8 cellular contexts compared by ENCODE assay signal in genomic region chr19:10717356-10718204, GRCh38. TPM values are rescaled to one million over a fixed set of nuclear protein-coding genes. Genes with fewer than 3 reads are reported as not detected.
DNase-seq lines count a peak whose midpoint lies in the region; ATAC-seq, FAIRE-seq and TF ChIP-seq lines count a peak whose summit lies in the region.

Gene DNM2 (plus strand): TSS chr19:10718079. CDS start chr19:10718243, 164 bp downstream.

- no peaks in the 10 kb centered on the region for H3K9me3 ChIP-seq in WERI-Rb-1 (ENCODE audit: severe bottlenecking)
- no peaks in the 10 kb centered on the region for H3K9me3 ChIP-seq in smooth muscle cell (replicated peaks; ENCODE audit: low read depth)

- in situ Hi-C loops in ACHN (cut with HindIII; ENCODE audit: low pct_ligation_motif_present, low pct_unique_long_range_greater_than_20kb, low sequenced_read_pairs): no loop called here

- ATAC-seq in GM18868 (IDR thresholded peaks at IDR 0.05; ENCODE audit: unreplicated experiment) (peak; percentile 88), HG03135 (IDR thresholded peaks at IDR 0.05; ENCODE audit: unreplicated experiment) (peak; percentile 87)

- peak within 1 kb of the TSS; percentile 90 for H2AFZ ChIP-seq in smooth muscle cell (ENCODE audit: low read depth)

- H3K36me3 ChIP-seq in WERI-Rb-1 (peaks cover 33% of the 10 kb centered on the region), bronchial epithelial cell (ENCODE audit: control insufficient read depth, insufficient read depth, low read length) (peaks cover 4% of the 10 kb centered on the region), smooth muscle cell (ENCODE audit: low read depth) (no peaks in the 10 kb centered on the region)

- peak; percentile 77 for TF ChIP-seq CTCF in WERI-Rb-1 (IDR thresholded peaks at IDR 0.05; ENCODE audit: low read depth, low read length)
- TF ChIP-seq CTCF in bronchial epithelial cell (IDR thresholded peaks at IDR 0.05; ENCODE audit: insufficient read depth, low read length, severe bottlenecking): peak; percentile 72
- peak; percentile 77 for TF ChIP-seq CTCF in smooth muscle cell (IDR thresholded peaks at IDR 0.05; ENCODE audit: borderline replicate concordance, insufficient read depth, poor library complexity, severe bottlenecking)

- 1% methylated on average over 30 of the region's 57 CpGs for WGBS in smooth muscle cell (ENCODE audit: low lambda C conversion rate)

- no peaks in the 10 kb centered on the region for H3F3A ChIP-seq in smooth muscle cell (ENCODE audit: low read depth)

- peak within 1 kb of the TSS; percentile 95 for H3K4me2 ChIP-seq in smooth muscle cell

- DNase-seq in ACHN: peak; percentile 99
- DNase-seq in NCI-H2196 treated with DMSO at 0.1 percent for 48 hours (lab: John Stamatoyannopoulos, UW; ENCODE audit: unreplicated experiment): peak; percentile 100
- peak; percentile 98 for DNase-seq in WERI-Rb-1
- DNase-seq in bronchial epithelial cell (ENCODE audit: low read depth): peak; percentile 100
- DNase-seq in iPS-NIHi11 (ENCODE audit: low spot score): peak; percentile 98
- peak; percentile 91 for DNase-seq in smooth muscle cell (lab: John Stamatoyannopoulos, UW; ENCODE audit: unreplicated experiment)

- peaks cover 46% of the 10 kb centered on the region for H3K79me2 ChIP-seq in smooth muscle cell (ENCODE audit: low read depth)

- H3K9ac ChIP-seq in smooth muscle cell (ENCODE audit: low read depth): peak within 1 kb of the TSS; percentile 93

- no peaks in the 10 kb centered on the region for H3K27me3 ChIP-seq in WERI-Rb-1 (ENCODE audit: insufficient read depth, low read depth, severe bottlenecking)
- H3K27me3 ChIP-seq in bronchial epithelial cell (ENCODE audit: control insufficient read depth, insufficient read depth, low read length): no peaks in the 10 kb centered on the region
- no peaks in the 10 kb centered on the region for H3K27me3 ChIP-seq in smooth muscle cell (ENCODE audit: low read depth)

- H3K4me1 ChIP-seq in smooth muscle cell (ENCODE audit: low read depth): peaks cover 4% of the 10 kb centered on the region

- H3K4me3 ChIP-seq in WERI-Rb-1 (ENCODE audit: low read depth, low read length) (peak within 1 kb of the TSS; percentile 75), bronchial epithelial cell (ENCODE audit: low read depth, low read length) (peak within 1 kb of the TSS; percentile 94), smooth muscle cell (peak within 1 kb of the TSS; percentile 98)

- H3K27ac ChIP-seq in WERI-Rb-1 (peak within 1 kb of the TSS; percentile 93), smooth muscle cell (ENCODE audit: low read depth) (peak within 1 kb of the TSS; percentile 83)

- peak; percentile 98 for FAIRE-seq in bronchial epithelial cell (lab: Jason Lieb, UNC)

- peaks cover 46% of the 10 kb centered on the region for H4K20me1 ChIP-seq in smooth muscle cell (ENCODE audit: low read depth)

RNA-seq across cellular contexts. Expression of gene DNM2, which starts in this region (rescaled TPM):
- total RNA-seq in bronchial epithelial cell (68.4 and 89.7 TPM in 2 replicates), smooth muscle cell (46.4 and 65.1 TPM in 2 replicates)
- 93.2 and 111 TPM in 2 replicates for polyA plus RNA-seq in smooth muscle cell

Comparison
In these comparisons a context has a peak if more than half of its experiments do, and no peak if none do; other contexts are left out.
1. Peak in every context shown above with its lines: DNase-seq, ATAC-seq, H3K4me3 ChIP-seq and H3K27ac ChIP-seq.